1 cellular context compared by ENCODE assay signal in the genomic region with DNA sequence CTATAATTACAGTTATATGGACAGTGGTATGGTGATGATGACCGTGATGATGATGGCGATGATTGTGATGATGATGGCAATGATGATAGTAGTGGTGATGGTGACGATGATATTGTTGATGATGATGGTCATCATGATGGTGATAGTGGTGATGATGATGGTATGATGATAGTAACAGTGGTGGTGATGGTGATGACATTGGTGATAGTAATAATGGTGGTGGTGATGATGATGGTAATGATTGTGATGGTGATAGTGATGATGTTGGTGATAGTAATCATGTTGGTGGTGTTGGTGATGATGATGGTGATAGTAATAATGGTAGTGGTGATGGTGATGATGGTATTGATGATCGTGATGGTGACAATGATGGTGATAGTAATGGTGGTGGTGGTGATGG.
TF ChIP-seq lines count a peak whose summit lies in the region.

No MANE protein-coding gene starts in this region.

TF ChIP-seq in H1, 55 proteins besides CTCF, POLR2A, EP300 and RAD21 (continued from another document):
- no peak for TF ChIP-seq EGR1 (IDR thresholded peaks at IDR 0.05; ENCODE audit: borderline replicate concordance, low read depth, low read length)
- TF ChIP-seq CBX5 (IDR thresholded peaks at IDR 0.05; ENCODE audit: low read depth, low read length): no peak
- TF ChIP-seq ASH2L (IDR thresholded peaks at IDR 0.05; ENCODE audit: low read length): no peak
- no peak for TF ChIP-seq KDM1A (IDR thresholded peaks at IDR 0.05; ENCODE audit: borderline replicate concordance, low read length)
- TF ChIP-seq TAF1 (IDR thresholded peaks at IDR 0.05; ENCODE audit: low read depth, low read length): no peak
- TF ChIP-seq SP2 (IDR thresholded peaks at IDR 0.05; ENCODE audit: low read length): no peak
- no peak for TF ChIP-seq BCL11A (IDR thresholded peaks at IDR 0.05; ENCODE audit: low read depth in 2 of 2, low read length in 2 of 2)
- no peak for TF ChIP-seq SIRT6 (IDR thresholded peaks at IDR 0.05; ENCODE audit: low read length)
- no peak for TF ChIP-seq TCF12 (IDR thresholded peaks at IDR 0.05; ENCODE audit: low read depth, low read length)
- TF ChIP-seq SP4 (IDR thresholded peaks at IDR 0.05; ENCODE audit: low read length): no peak
- no peak for TF ChIP-seq SUZ12 (IDR thresholded peaks at IDR 0.05; ENCODE audit: low read length)
- TF ChIP-seq RNF2 (IDR thresholded peaks at IDR 0.05; ENCODE audit: borderline replicate concordance, low read depth, low read length, missing control alignments, poor library complexity, severe bottlenecking): no peak
